ENCODE assay signal across 8 cellular contexts in the genomic region with DNA sequence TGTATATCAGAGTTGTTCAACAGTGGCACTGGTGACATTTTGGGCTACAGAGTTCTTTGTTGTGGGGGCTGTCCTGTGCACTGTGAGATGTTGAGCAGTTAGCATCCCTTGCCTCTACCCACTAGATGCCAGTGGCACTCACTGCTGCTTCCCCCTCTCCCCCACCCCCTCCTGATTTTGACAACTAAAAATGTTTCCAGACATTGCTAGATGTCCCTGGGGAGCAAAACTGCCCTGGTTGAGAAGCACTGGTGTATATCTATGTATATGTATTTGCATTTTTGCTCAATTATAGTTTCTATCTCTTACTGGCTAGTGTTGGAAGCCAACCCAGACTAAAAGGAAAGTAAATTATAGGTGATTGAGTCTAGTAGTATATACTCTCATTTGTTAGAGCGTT. TPM values are rescaled to one million over a fixed set of nuclear protein-coding genes. Genes with fewer than 3 reads are reported as not detected.
A peak's percentile ranks its signal among the peaks of the same experiment; 100 is the strongest.
DNase-seq lines count a peak whose midpoint lies in the region; ATAC-seq and TF ChIP-seq lines count a peak whose summit lies in the region.

No MANE protein-coding gene starts in this region.

- H3K9me3 ChIP-seq in BLaER1 (no peaks in the 10 kb centered on the region), MM.1S (replicated peaks; ENCODE audit: insufficient read depth, low read length) (no peaks in the 10 kb centered on the region), fibroblast of lung (ENCODE audit: control insufficient read depth, insufficient read depth, low read depth, low read length) (no peaks in the 10 kb centered on the region), aorta (ENCODE audit: control insufficient read depth, low read length) (no peaks in the 10 kb centered on the region)

- H3K9me2 ChIP-seq in MM.1S (replicated peaks; ENCODE audit: insufficient read depth, low read length), result no peaks in the 10 kb centered on the region

- no peaks in the 10 kb centered on the region for H3K36me3 Mint-ChIP-seq in WTC11

- no peak for DNase-seq in MM.1S
- no peak for DNase-seq in fibroblast of lung (ENCODE audit: low read depth in 2 of 2)
- no peak for DNase-seq in aorta
- no peak for DNase-seq in stimulated activated CD4-positive, alpha-beta T cell treated with anti-CD3 and anti-CD28 coated beads, Interleukin-2, amount 100 ng/mL, for 48 hours
- no peak for DNase-seq in WTC11 (ENCODE audit: low spot score)
- no peak for DNase-seq in NCI-H1694 (lab: John Stamatoyannopoulos, UW)

- intact Hi-C loops in aorta (cut with DNase I), result loop anchor here (5.0 to 10.0 kb wide), 5 partner anchors 84 to 126 kb away; a partner anchor contains a TSS

- ATAC-seq in GM19463 (IDR thresholded peaks at IDR 0.05; ENCODE audit: unreplicated experiment), result peak; percentile 11
- no peak for ATAC-seq in aorta (ENCODE audit: low FRiP score)
- ATAC-seq in WTC11, result no peak

- H3K27ac Mint-ChIP-seq in WTC11, result no peak overlapping the region

- H3K4me3 ChIP-seq in BLaER1 (peak overlapping the region; percentile 99), MM.1S (ENCODE audit: low read length) (no peak overlapping the region; the same call in 1 of the 2 replicates), fibroblast of lung (replicated peaks in 1 of 4; ENCODE audit: control extremely low read depth in 1 of 4, insufficient read depth in 1 of 4, low read depth in 3 of 4, low read length in 4 of 4) (peak overlapping the region in 2 of 4 experiments; percentile 38 to 90), aorta (ENCODE audit: low read length in 2 of 2) (peak overlapping the region; percentile 16 to 17)

- H3K27ac ChIP-seq in BLaER1 (peak overlapping the region; percentile 98), MM.1S (ENCODE audit: low read length) (no peak overlapping the region), fibroblast of lung (ENCODE audit: insufficient read depth, low read length) (no peak overlapping the region), aorta (ENCODE audit: low read depth in 1 of 2, low read length in 2 of 2) (no peak overlapping the region)

- H3K9ac ChIP-seq in BLaER1 (peak overlapping the region; percentile 98), MM.1S (ENCODE audit: low read length) (no peak overlapping the region), fibroblast of lung (ENCODE audit: insufficient read depth, low read length) (no peak overlapping the region)

- no peak overlapping the region for H2AFZ ChIP-seq in MM.1S (ENCODE audit: low read length)
- no peak overlapping the region for H2AFZ ChIP-seq in fibroblast of lung (ENCODE audit: low read length)

- H3K27me3 Mint-ChIP-seq in WTC11 (ENCODE audit: low read depth), result peaks cover 8% of the 10 kb centered on the region

- POLR2A ChIA-PET in WTC11 (lab: Charles Lee), result no interaction called here

- peaks cover 5% of the 10 kb centered on the region; the same call in 1 of the 2 replicates for H3K79me2 ChIP-seq in MM.1S (ENCODE audit: low read length)
- H3K79me2 ChIP-seq in fibroblast of lung (ENCODE audit: control insufficient read depth, insufficient read depth, low read length), result peaks cover 12% of the 10 kb centered on the region

- peaks cover 25% of the 10 kb centered on the region for H3F3A ChIP-seq in MM.1S (ENCODE audit: insufficient read depth, low read length)

- 61 to 73% methylated on average over 1 of the region's 1 CpG for WGBS in aorta, 2 donors

- H3K4me3 Mint-ChIP-seq in WTC11, result no peak overlapping the region

- CTCF ChIA-PET in WTC11 (lab: Charles Lee), result no interaction called here

- H3K36me3 ChIP-seq in BLaER1 (peaks cover 52% of the 10 kb centered on the region), MM.1S (replicated peaks; ENCODE audit: insufficient read depth, low read length) (no peaks in the 10 kb centered on the region), fibroblast of lung (ENCODE audit: control insufficient read depth, insufficient read depth, low read length) (no peaks in the 10 kb centered on the region), aorta (ENCODE audit: control insufficient read depth in 1 of 2, insufficient read depth in 2 of 2, low read length in 1 of 2) (no peaks in the 10 kb centered on the region)

- no peaks in the 10 kb centered on the region for H3K27me3 ChIP-seq in BLaER1
- peaks cover 21% of the 10 kb centered on the region for H3K27me3 ChIP-seq in MM.1S (replicated peaks; ENCODE audit: insufficient read depth, low read length)
- H3K27me3 ChIP-seq in fibroblast of lung (ENCODE audit: control insufficient read depth, insufficient read depth, low read length), result no peaks in the 10 kb centered on the region
- no peaks in the 10 kb centered on the region for H3K27me3 ChIP-seq in aorta (ENCODE audit: control insufficient read depth in 1 of 2, insufficient read depth in 2 of 2, low read length in 1 of 2)

- no peaks in the 10 kb centered on the region for H3K9me3 Mint-ChIP-seq in WTC11

- H3K4me1 Mint-ChIP-seq in WTC11, result peaks cover 32% of the 10 kb centered on the region

- TF ChIP-seq CTCF in MM.1S (IDR thresholded peaks at IDR 0.05; ENCODE audit: low read length) (no peak), fibroblast of lung (conservative IDR thresholded peaks at IDR 0.05 in 1 of 2, IDR thresholded peaks at IDR 0.05 in 1 of 2; ENCODE audit: low read depth in 1 of 2, low read length in 2 of 2) (no peak), WTC11 (IDR thresholded peaks at IDR 0.05) (no peak)

- H4K20me1 ChIP-seq in BLaER1 (peaks cover 71% of the 10 kb centered on the region), MM.1S (ENCODE audit: insufficient read depth, low read length) (no peaks in the 10 kb centered on the region), fibroblast of lung (ENCODE audit: control insufficient read depth, extremely low read depth, insufficient read depth, low read length) (no peaks in the 10 kb centered on the region)

- peak overlapping the region; percentile 92 for H3K4me2 ChIP-seq in BLaER1
- H3K4me2 ChIP-seq in MM.1S (ENCODE audit: low read depth, low read length), result peak overlapping the region; percentile 47
- peak overlapping the region; percentile 94 for H3K4me2 ChIP-seq in fibroblast of lung (ENCODE audit: extremely low read depth, insufficient read depth, low read length)

- H3K4me1 ChIP-seq in BLaER1, result peaks cover 64% of the 10 kb centered on the region
- peaks cover 22% of the 10 kb centered on the region for H3K4me1 ChIP-seq in MM.1S (ENCODE audit: low read length)
- peaks cover 4% of the 10 kb centered on the region for H3K4me1 ChIP-seq in fibroblast of lung (ENCODE audit: control insufficient read depth, extremely low read depth, insufficient read depth, low read length)
- H3K4me1 ChIP-seq in aorta (ENCODE audit: control insufficient read depth in 1 of 2, insufficient read depth in 2 of 2, low read length in 2 of 2), result no peaks in the 10 kb centered on the region

TF ChIP-seq in WTC11, 78 proteins besides CTCF, POLR2A, EP300 and RAD21:
- TF ChIP-seq HMGA2 (CRISPR knock-in tag; IDR thresholded peaks at IDR 0.05), result no peak
- TF ChIP-seq ZNF138 (CRISPR knock-in tag; conservative IDR thresholded peaks at IDR 0.05), result no peak
- no peak for TF ChIP-seq PRRX2 (CRISPR knock-in tag; IDR thresholded peaks at IDR 0.05)
- no peak for TF ChIP-seq JAZF1 (CRISPR knock-in tag; IDR thresholded peaks at IDR 0.05)

RNA-seq across cellular contexts. Expression of a gene that starts 2.4 kb away (rescaled TPM):
- 7.2 and 15.0 TPM in 2 replicates for total RNA-seq in fibroblast of lung
- 7.7 and 12.5 TPM in 2 replicates for polyA plus RNA-seq in fibroblast of lung
- 7.3 and 10.5 TPM in 2 replicates for polyA plus RNA-seq in fibroblast of lung (2012)
- 8.1 and 22.0 TPM in 2 replicates for polyA minus RNA-seq in fibroblast of lung (ENCODE audit: low replicate concordance)
- 10 to 100 TPM; 20.1 to 22.5 TPM for total RNA-seq in aorta
- polyA plus RNA-seq in aorta, result 10 to 100 TPM in 1 of 2 donors, 1 to 10 TPM in 1; 2.0 to 14.8 TPM
- total RNA-seq in WTC11 (2021), result 18.1 to 26.7 TPM (median 19.2 TPM) in 3 replicates
